Comparison of ENCODE assay signal across 13 cellular contexts in the genomic region with DNA sequence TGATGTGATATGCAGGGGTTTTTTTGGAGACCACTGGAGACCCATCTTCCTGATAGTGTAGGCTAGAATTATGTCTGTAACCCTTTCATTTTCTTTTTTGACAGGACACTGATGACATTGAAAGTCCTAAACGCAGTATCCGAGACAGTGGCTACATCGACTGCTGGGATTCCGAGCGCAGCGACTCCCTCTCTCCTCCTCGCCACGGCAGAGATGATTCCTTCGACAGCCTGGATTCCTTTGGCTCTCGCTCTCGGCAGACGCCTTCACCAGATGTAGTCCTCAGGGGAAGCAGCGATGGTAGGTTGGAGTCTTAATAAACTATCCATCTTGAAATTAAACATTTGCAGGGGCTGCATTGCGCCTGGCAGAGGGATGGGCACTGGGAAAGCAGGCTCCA.
DNase-seq lines count a peak whose midpoint lies in the region; ATAC-seq and TF ChIP-seq lines count a peak whose summit lies in the region.
"Had no signal": no experiment of that assay in that cellular context is flagged by ENCODE, and none has a peak within 500 bp of the region (broad histone marks: within the 10 kb centered on the region; RNA-seq: fewer than 3 reads in every experiment).

No MANE protein-coding gene starts in this region.

- peak; percentile 43 for ATAC-seq in sciatic nerve
- no peak for ATAC-seq in upper lobe of right lung
- no peak for ATAC-seq in HG03571 (IDR thresholded peaks at IDR 0.05; ENCODE audit: unreplicated experiment)
- ATAC-seq: activated T-cell treated with anti-CD3 and anti-CD28 coated beads, Interleukin-2, amount 50 U/mL, for 72 hours; Panc1 had no signal

- peaks cover 49% of the 10 kb centered on the region for H3K4me1 Mint-ChIP-seq in brain

- H3K36me3 Mint-ChIP-seq in brain: no peaks in the 10 kb centered on the region

- peaks cover 0 to 3% (median 0%) of the 10 kb centered on the region in 5 experiments for H3K9me3 Mint-ChIP-seq in brain
- H3K9me3 Mint-ChIP-seq: activated T-cell treated with anti-CD3 and anti-CD28 coated beads, Interleukin-2, amount 50 U/mL, for 72 hours; CD4-positive, alpha-beta T cell had no signal

- no peaks in the 10 kb centered on the region for H3K27me3 ChIP-seq in kidney epithelial cell (ENCODE audit: control insufficient read depth, insufficient read depth, low read length)
- no peaks in the 10 kb centered on the region for H3K27me3 ChIP-seq in upper lobe of right lung

- peak overlapping the region; percentile 83 to 95 (median 91) for H3K27ac Mint-ChIP-seq in brain
- H3K27ac Mint-ChIP-seq: activated T-cell treated with anti-CD3 and anti-CD28 coated beads, Interleukin-2, amount 50 U/mL, for 72 hours; CD4-positive, alpha-beta T cell had no signal

- H3K27me3 Mint-ChIP-seq in brain: peaks cover 7% of the 10 kb centered on the region

- H3K27ac ChIP-seq in upper lobe of right lung: no peak overlapping the region
- H3K27ac ChIP-seq: KMS-11, lower lobe of right lung had no signal

- TF ChIP-seq CTCF in brain (conservative IDR thresholded peaks at IDR 0.05) (no peak), kidney epithelial cell (IDR thresholded peaks at IDR 0.05; ENCODE audit: insufficient read depth, low read length, poor library complexity, severe bottlenecking) (no peak), upper lobe of right lung (IDR thresholded peaks at IDR 0.05) (no peak)

- H3K36me3 ChIP-seq in kidney epithelial cell (ENCODE audit: control insufficient read depth, insufficient read depth, low read length) (no peaks in the 10 kb centered on the region), upper lobe of right lung (peaks cover 18% of the 10 kb centered on the region)

- H3K4me3 ChIP-seq in kidney epithelial cell (ENCODE audit: low read depth, low read length): peak overlapping the region; percentile 37
- H3K4me3 ChIP-seq in upper lobe of right lung: no peak overlapping the region
- H3K4me3 ChIP-seq: lower lobe of right lung had no signal

- DNase-seq in Daoy (ENCODE audit: low read depth) (peak; percentile 28), kidney epithelial cell (ENCODE audit: low read depth) (no peak), sciatic nerve (ENCODE audit: low spot score) (no peak), upper lobe of right lung (no peak), AML-193 (lab: John Stamatoyannopoulos, UW) (no peak), germinal center (ENCODE audit: low spot score) (no peak)
- DNase-seq: activated T-cell treated with anti-CD3 and anti-CD28 coated beads, Interleukin-2, amount 50 U/mL, for 72 hours; CD4-positive, alpha-beta T cell; lower lobe of right lung had no signal

- H3K4me1 ChIP-seq in upper lobe of right lung: peaks cover 24% of the 10 kb centered on the region

- intact Hi-C loops in sciatic nerve (cut with DNase I) (no loop called here), upper lobe of right lung (cut with DNase I) (no loop called here)

- peak overlapping the region; percentile 73 to 88 (median 82) for H3K4me3 Mint-ChIP-seq in brain
- H3K4me3 Mint-ChIP-seq: activated T-cell treated with anti-CD3 and anti-CD28 coated beads, Interleukin-2, amount 50 U/mL, for 72 hours; CD4-positive, alpha-beta T cell had no signal

- no peaks in the 10 kb centered on the region for H3K9me3 ChIP-seq in upper lobe of right lung
- H3K9me3 ChIP-seq: lower lobe of right lung had no signal
